1 cellular context compared by ENCODE assay signal in the genomic region with DNA sequence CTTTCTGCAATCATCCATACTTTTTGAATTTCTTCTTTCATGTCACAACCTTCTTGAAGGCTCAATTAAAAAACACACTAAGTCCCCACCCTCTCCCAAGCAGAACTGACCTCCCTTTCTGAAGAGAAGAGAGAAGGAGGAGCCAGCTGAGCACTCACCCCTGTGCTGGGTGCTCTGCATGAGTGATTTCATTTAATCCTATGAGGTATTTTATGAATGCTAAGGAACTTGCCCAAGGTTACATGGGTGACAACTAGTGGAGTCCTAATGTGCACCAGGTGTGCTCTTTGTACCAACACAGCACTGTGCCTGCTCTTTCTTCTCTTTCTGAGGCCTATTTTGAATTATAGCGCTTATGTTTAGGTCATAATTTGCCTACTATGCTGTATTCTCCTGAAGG.
TF ChIP-seq lines count a peak whose summit lies in the region.

No MANE protein-coding gene starts in this region.

TF ChIP-seq in WTC11, 78 proteins besides CTCF, POLR2A, EP300 and RAD21 (continued from another document):
- TF ChIP-seq, protein P1, sequence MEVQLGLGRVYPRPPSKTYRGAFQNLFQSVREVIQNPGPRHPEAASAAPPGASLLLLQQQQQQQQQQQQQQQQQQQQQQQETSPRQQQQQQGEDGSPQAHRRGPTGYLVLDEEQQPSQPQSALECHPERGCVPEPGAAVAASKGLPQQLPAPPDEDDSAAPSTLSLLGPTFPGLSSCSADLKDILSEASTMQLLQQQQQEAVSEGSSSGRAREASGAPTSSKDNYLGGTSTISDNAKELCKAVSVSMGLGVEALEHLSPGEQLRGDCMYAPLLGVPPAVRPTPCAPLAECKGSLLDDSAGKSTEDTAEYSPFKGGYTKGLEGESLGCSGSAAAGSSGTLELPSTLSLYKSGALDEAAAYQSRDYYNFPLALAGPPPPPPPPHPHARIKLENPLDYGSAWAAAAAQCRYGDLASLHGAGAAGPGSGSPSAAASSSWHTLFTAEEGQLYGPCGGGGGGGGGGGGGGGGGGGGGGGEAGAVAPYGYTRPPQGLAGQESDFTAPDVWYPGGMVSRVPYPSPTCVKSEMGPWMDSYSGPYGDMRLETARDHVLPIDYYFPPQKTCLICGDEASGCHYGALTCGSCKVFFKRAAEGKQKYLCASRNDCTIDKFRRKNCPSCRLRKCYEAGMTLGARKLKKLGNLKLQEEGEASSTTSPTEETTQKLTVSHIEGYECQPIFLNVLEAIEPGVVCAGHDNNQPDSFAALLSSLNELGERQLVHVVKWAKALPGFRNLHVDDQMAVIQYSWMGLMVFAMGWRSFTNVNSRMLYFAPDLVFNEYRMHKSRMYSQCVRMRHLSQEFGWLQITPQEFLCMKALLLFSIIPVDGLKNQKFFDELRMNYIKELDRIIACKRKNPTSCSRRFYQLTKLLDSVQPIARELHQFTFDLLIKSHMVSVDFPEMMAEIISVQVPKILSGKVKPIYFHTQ (CRISPR knock-in tag; IDR thresholded peaks at IDR 0.05): no peak
- no peak for TF ChIP-seq FOXJ3 (CRISPR knock-in tag; IDR thresholded peaks at IDR 0.05; ENCODE audit: borderline replicate concordance)
- no peak for TF ChIP-seq NFATC4 (CRISPR knock-in tag; IDR thresholded peaks at IDR 0.05)
- no peak for TF ChIP-seq NR2C2 (CRISPR knock-in tag; IDR thresholded peaks at IDR 0.05)
- TF ChIP-seq HMGA2 (CRISPR knock-in tag; IDR thresholded peaks at IDR 0.05): no peak
- no peak for TF ChIP-seq RORB (CRISPR knock-in tag; IDR thresholded peaks at IDR 0.05)
- TF ChIP-seq, protein P2, sequence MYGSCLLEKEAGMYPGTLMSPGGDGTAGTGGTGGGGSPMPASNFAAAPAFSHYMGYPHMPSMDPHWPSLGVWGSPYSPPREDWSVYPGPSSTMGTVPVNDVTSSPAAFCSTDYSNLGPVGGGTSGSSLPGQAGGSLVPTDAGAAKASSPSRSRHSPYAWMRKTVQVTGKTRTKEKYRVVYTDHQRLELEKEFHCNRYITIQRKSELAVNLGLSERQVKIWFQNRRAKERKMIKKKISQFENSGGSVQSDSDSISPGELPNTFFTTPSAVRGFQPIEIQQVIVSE (CRISPR knock-in tag; IDR thresholded peaks at IDR 0.05; ENCODE audit: borderline replicate concordance): no peak
- no peak for TF ChIP-seq ZNF416 (CRISPR knock-in tag; IDR thresholded peaks at IDR 0.05)
- TF ChIP-seq NFE2L1 (CRISPR knock-in tag; IDR thresholded peaks at IDR 0.05): no peak
